20 cellular contexts compared by ENCODE assay signal in genomic region chr6:79004239-79004638, GRCh38.
"Had no signal": no experiment of that assay in that cellular context is flagged by ENCODE, and none has a peak within 500 bp of the region (broad histone marks: within the 10 kb centered on the region; RNA-seq: fewer than 3 reads in every experiment).

No MANE protein-coding gene starts in this region.

- H3K4me3 ChIP-seq: MG63, SJSA1, SK-N-MC had no signal

- H3K27ac Mint-ChIP-seq: IgD-negative memory B cell had no signal

- H3K27me3 Mint-ChIP-seq: IgD-negative memory B cell had no signal

- DNase-seq: KBM-7, MG63, NCI-H1092, NCI-H1105 treated with DMSO at 0.1 percent for 48 hours, NCI-H1417 treated with DMSO at 0.1 percent for 48 hours, NCI-H146, NCI-H1694 treated with DMSO at 0.1 percent for 48 hours, NCI-H1930, NCI-H2081, NCI-H2107, NCI-H2227 treated with DMSO at 0.1 percent for 48 hours, NCI-H524 treated with DMSO at 0.1 percent for 48 hours, NCI-H69, NCI-H774, Right ventricle myocardium superior, RPMI8226, SIG-M5 had no signal

- H3K4me3 Mint-ChIP-seq: IgD-negative memory B cell had no signal

- H3K9me3 Mint-ChIP-seq: IgD-negative memory B cell had no signal
